ENCODE assay signal across 11 cellular contexts in the genomic region with DNA sequence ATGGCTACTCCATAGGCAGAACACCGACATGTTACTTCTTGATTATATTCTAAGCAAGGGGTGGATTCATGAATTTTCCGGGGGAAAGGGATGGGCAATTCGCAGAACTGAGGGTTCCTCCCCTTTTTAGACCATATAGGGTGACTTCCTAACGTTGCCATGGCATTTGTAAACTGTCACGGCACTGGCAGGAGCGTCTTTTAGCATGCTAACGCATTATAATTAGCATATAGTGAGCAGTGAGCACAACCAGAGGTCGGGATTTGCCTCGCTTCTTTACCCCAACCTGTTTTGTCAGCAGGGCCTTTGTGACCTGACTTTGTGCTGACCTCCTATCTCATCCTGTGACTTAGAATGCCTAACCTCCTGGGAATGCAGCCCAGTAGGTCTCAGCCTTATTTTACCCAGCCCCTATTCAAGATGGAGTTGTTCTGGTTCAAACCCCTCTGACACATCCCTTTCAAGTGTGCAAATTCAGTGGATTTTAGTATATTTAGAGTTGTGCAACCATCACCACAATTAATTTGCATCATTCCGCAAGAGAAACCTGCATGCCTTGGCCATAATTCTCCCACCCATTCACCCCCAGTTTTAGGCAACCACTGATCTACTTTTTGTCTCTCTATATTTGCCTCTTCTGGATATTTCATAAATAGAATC. TPM values are rescaled to one million over a fixed set of nuclear protein-coding genes. Genes with fewer than 3 reads are reported as not detected.
DNase-seq lines count a peak whose midpoint lies in the region; ATAC-seq and TF ChIP-seq lines count a peak whose summit lies in the region.
"Had no signal": no experiment of that assay in that cellular context is flagged by ENCODE, and none has a peak within 500 bp of the region (broad histone marks: within the 10 kb centered on the region; RNA-seq: fewer than 3 reads in every experiment).

No MANE protein-coding gene starts in this region.

- H3K36me3 ChIP-seq in upper lobe of right lung, result no peaks in the 10 kb centered on the region

- H3K4me1 Mint-ChIP-seq in T-helper 2 cell treated with Interferon-gamma antibody and Interleukin-4, amounts not matched to agents 5 μg/mL and 100 μg/mL, for 36 hours (ENCODE audit: low read depth), result peaks cover 20% of the 10 kb centered on the region
- peaks cover 54% of the 10 kb centered on the region for H3K4me1 Mint-ChIP-seq in mesothelial cell of epicardium

- ATAC-seq in upper lobe of right lung, result no peak
- ATAC-seq in GM21825 (IDR thresholded peaks at IDR 0.05; ENCODE audit: unreplicated experiment), result no peak

- H3K4me1 ChIP-seq in upper lobe of right lung, result peaks cover 42% of the 10 kb centered on the region

- TF ChIP-seq CTCF in mesothelial cell of epicardium (IDR thresholded peaks at IDR 0.05; ENCODE audit: unreplicated experiment) (no peak), upper lobe of right lung (IDR thresholded peaks at IDR 0.05) (no peak)

- peaks cover 16% of the 10 kb centered on the region for H3K36me3 Mint-ChIP-seq in T-helper 2 cell treated with Interferon-gamma antibody and Interleukin-4, amounts not matched to agents 5 μg/mL and 100 μg/mL, for 36 hours (ENCODE audit: low read depth)
- H3K36me3 Mint-ChIP-seq in mesothelial cell of epicardium, result peaks cover 19% of the 10 kb centered on the region

- H3K4me3 ChIP-seq in upper lobe of right lung, result no peak overlapping the region

- H3K27me3 Mint-ChIP-seq in T-helper 2 cell treated with Interferon-gamma antibody and Interleukin-4, amounts not matched to agents 5 μg/mL and 100 μg/mL, for 36 hours (ENCODE audit: low read depth), result no peaks in the 10 kb centered on the region
- no peaks in the 10 kb centered on the region for H3K27me3 Mint-ChIP-seq in mesothelial cell of epicardium (ENCODE audit: low read depth)

- H3K27me3 ChIP-seq in upper lobe of right lung, result no peaks in the 10 kb centered on the region

- H3K27ac Mint-ChIP-seq in T-helper 2 cell treated with Interferon-gamma antibody and Interleukin-4, amounts not matched to agents 5 μg/mL and 100 μg/mL, for 36 hours, result no peak overlapping the region
- peak overlapping the region; percentile 90 for H3K27ac Mint-ChIP-seq in mesothelial cell of epicardium

- DNase-seq in T-helper 2 cell treated with Interferon-gamma antibody and Interleukin-4, amounts not matched to agents 5 μg/mL and 100 μg/mL, for 36 hours (ENCODE audit: low spot score), result no peak
- DNase-seq in T-helper 2 cell (no peak), fibroblast of gingiva (ENCODE audit: low read depth) (peak; percentile 1), mesothelial cell of epicardium (ENCODE audit: low spot score in 2 of 2, unreplicated experiment in 2 of 2) (no peak), upper lobe of right lung (no peak), NCI-H1417 (lab: John Stamatoyannopoulos, UW) (no peak), D341Med (ENCODE audit: low spot score) (no peak)
- DNase-seq: NCI-H1930, SW 1271 had no signal

- H3K9me3 ChIP-seq in upper lobe of right lung, result no peaks in the 10 kb centered on the region

- intact Hi-C loops in upper lobe of right lung (cut with DNase I), result no loop called here

- H3K4me3 Mint-ChIP-seq in T-helper 2 cell treated with Interferon-gamma antibody and Interleukin-4, amounts not matched to agents 5 μg/mL and 100 μg/mL, for 36 hours, result peak overlapping the region; percentile 25
- H3K4me3 Mint-ChIP-seq in mesothelial cell of epicardium, result peak overlapping the region; percentile 24

- H3K27ac ChIP-seq in upper lobe of right lung, result peak overlapping the region; percentile 67
- H3K27ac ChIP-seq: 22Rv1 had no signal

- no peaks in the 10 kb centered on the region for H3K9me3 Mint-ChIP-seq in T-helper 2 cell treated with Interferon-gamma antibody and Interleukin-4, amounts not matched to agents 5 μg/mL and 100 μg/mL, for 36 hours
- H3K9me3 Mint-ChIP-seq in mesothelial cell of epicardium, result no peaks in the 10 kb centered on the region

RNA-seq across cellular contexts. Expression of a gene that starts 27.4 kb away (rescaled TPM):
- total RNA-seq in mesothelial cell of epicardium (36.5 to 43.0 TPM (median 39.7 TPM) in 3 replicates), upper lobe of right lung (35.5 TPM)
